In the genomic region with DNA sequence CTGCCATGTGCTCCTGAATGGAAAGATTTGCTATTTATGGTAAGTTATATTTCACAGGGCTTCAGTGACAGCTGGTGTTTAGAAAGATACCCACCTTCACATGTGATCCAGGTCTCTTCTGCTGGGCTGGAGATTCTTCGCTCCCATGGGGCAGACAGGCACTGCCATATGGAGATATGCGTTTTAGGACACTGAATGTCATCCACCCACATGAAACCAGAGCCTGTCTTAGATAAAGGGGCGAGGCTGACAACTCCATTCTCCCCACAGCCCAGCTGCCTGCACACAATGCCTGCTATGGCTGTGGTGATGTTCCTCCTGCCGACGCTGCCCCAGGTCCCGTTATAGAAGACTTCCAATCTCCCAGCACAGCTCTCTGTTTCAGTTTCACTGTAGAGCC, we compare ENCODE assay signal across 1 cellular context.
TF ChIP-seq lines count a peak whose summit lies in the region.

No MANE protein-coding gene starts in this region.

TF ChIP-seq in K562, 482 proteins besides CTCF, POLR2A, EP300 and RAD21 (continued from another document and continues in another):
- TF ChIP-seq CEBPZ (IDR thresholded peaks at IDR 0.05; ENCODE audit: borderline replicate concordance, low read depth, low read length) (no peak), BHLHE40 (IDR thresholded peaks at IDR 0.05; ENCODE audit: low read length) (peak; percentile 10; the same call in 1 of the 2 replicates), ZNF586 (CRISPR knock-in tag; conservative IDR thresholded peaks at IDR 0.05) (no peak), DEAF1 (CRISPR knock-in tag; IDR thresholded peaks at IDR 0.05) (no peak), CBFA2T2 (conservative IDR thresholded peaks at IDR 0.05) (peak; percentile 86), SMARCE1 (IDR thresholded peaks at IDR 0.05) (no peak), TAF9B (IDR thresholded peaks at IDR 0.05; ENCODE audit: partially characterized antibody) (no peak), ZNF764 (CRISPR knock-in tag; IDR thresholded peaks at IDR 0.05; ENCODE audit: low read depth) (no peak), TEAD1 (CRISPR knock-in tag; IDR thresholded peaks at IDR 0.05) (no peak), SOX6 (IDR thresholded peaks at IDR 0.05) (no peak), KAT7 (CRISPR knock-in tag; IDR thresholded peaks at IDR 0.05; ENCODE audit: borderline replicate concordance) (no peak), MTA2 (IDR thresholded peaks at IDR 0.05; ENCODE audit: low read depth) (peak; percentile 14; the same call in 1 of the 2 replicates), TSC22D4 (tag; IDR thresholded peaks at IDR 0.05) (no peak), STAT5A (IDR thresholded peaks at IDR 0.05; ENCODE audit: borderline replicate concordance, low read length) (no peak), DLX4 (CRISPR knock-in tag; IDR thresholded peaks at IDR 0.05) (no peak), MIER1 (IDR thresholded peaks at IDR 0.05; ENCODE audit: low read depth) (no peak), CTBP1 (IDR thresholded peaks at IDR 0.05; ENCODE audit: borderline replicate concordance) (no peak; the same call in 1 of the 2 replicates), RCOR1 (IDR thresholded peaks at IDR 0.05; ENCODE audit: borderline replicate concordance in 1 of 2, low read depth in 2 of 2, low read length in 2 of 2) (peak in 1 of 2 experiments; percentile 25; a peak in 1 of 4 replicates), GABPA (tag; conservative IDR thresholded peaks at IDR 0.05; ENCODE audit: low read depth) (no peak), PPARD (CRISPR knock-in tag; IDR thresholded peaks at IDR 0.05) (no peak), MEF2A (IDR thresholded peaks at IDR 0.05; ENCODE audit: control insufficient read depth, low read depth, low read length) (peak; percentile 78), FOS (IDR thresholded peaks at IDR 0.05; ENCODE audit: extremely low read depth, insufficient read length) (no peak), NBN (IDR thresholded peaks at IDR 0.05; ENCODE audit: low read depth) (no peak), ZNF668 (CRISPR knock-in tag; IDR thresholded peaks at IDR 0.05) (no peak), ZNF174 (CRISPR knock-in tag; IDR thresholded peaks at IDR 0.05) (no peak), PHTF2 (CRISPR knock-in tag; IDR thresholded peaks at IDR 0.05) (no peak), GTF2F1 (IDR thresholded peaks at IDR 0.05; ENCODE audit: low read depth, low read length) (no peak), HBP1 (CRISPR knock-in tag; IDR thresholded peaks at IDR 0.05) (no peak), HDAC2 (IDR thresholded peaks at IDR 0.05) (no peak), DPF2 (IDR thresholded peaks at IDR 0.05) (0 out of 2 replicates have a peak, but pooled peaks have one; percentile 28), ZNF140 (CRISPR knock-in tag; IDR thresholded peaks at IDR 0.05) (no peak), TGIF2 (CRISPR knock-in tag; IDR thresholded peaks at IDR 0.05) (no peak), ZNF282 (CRISPR knock-in tag; IDR thresholded peaks at IDR 0.05) (no peak)
- TF ChIP-seq, protein P1, sequence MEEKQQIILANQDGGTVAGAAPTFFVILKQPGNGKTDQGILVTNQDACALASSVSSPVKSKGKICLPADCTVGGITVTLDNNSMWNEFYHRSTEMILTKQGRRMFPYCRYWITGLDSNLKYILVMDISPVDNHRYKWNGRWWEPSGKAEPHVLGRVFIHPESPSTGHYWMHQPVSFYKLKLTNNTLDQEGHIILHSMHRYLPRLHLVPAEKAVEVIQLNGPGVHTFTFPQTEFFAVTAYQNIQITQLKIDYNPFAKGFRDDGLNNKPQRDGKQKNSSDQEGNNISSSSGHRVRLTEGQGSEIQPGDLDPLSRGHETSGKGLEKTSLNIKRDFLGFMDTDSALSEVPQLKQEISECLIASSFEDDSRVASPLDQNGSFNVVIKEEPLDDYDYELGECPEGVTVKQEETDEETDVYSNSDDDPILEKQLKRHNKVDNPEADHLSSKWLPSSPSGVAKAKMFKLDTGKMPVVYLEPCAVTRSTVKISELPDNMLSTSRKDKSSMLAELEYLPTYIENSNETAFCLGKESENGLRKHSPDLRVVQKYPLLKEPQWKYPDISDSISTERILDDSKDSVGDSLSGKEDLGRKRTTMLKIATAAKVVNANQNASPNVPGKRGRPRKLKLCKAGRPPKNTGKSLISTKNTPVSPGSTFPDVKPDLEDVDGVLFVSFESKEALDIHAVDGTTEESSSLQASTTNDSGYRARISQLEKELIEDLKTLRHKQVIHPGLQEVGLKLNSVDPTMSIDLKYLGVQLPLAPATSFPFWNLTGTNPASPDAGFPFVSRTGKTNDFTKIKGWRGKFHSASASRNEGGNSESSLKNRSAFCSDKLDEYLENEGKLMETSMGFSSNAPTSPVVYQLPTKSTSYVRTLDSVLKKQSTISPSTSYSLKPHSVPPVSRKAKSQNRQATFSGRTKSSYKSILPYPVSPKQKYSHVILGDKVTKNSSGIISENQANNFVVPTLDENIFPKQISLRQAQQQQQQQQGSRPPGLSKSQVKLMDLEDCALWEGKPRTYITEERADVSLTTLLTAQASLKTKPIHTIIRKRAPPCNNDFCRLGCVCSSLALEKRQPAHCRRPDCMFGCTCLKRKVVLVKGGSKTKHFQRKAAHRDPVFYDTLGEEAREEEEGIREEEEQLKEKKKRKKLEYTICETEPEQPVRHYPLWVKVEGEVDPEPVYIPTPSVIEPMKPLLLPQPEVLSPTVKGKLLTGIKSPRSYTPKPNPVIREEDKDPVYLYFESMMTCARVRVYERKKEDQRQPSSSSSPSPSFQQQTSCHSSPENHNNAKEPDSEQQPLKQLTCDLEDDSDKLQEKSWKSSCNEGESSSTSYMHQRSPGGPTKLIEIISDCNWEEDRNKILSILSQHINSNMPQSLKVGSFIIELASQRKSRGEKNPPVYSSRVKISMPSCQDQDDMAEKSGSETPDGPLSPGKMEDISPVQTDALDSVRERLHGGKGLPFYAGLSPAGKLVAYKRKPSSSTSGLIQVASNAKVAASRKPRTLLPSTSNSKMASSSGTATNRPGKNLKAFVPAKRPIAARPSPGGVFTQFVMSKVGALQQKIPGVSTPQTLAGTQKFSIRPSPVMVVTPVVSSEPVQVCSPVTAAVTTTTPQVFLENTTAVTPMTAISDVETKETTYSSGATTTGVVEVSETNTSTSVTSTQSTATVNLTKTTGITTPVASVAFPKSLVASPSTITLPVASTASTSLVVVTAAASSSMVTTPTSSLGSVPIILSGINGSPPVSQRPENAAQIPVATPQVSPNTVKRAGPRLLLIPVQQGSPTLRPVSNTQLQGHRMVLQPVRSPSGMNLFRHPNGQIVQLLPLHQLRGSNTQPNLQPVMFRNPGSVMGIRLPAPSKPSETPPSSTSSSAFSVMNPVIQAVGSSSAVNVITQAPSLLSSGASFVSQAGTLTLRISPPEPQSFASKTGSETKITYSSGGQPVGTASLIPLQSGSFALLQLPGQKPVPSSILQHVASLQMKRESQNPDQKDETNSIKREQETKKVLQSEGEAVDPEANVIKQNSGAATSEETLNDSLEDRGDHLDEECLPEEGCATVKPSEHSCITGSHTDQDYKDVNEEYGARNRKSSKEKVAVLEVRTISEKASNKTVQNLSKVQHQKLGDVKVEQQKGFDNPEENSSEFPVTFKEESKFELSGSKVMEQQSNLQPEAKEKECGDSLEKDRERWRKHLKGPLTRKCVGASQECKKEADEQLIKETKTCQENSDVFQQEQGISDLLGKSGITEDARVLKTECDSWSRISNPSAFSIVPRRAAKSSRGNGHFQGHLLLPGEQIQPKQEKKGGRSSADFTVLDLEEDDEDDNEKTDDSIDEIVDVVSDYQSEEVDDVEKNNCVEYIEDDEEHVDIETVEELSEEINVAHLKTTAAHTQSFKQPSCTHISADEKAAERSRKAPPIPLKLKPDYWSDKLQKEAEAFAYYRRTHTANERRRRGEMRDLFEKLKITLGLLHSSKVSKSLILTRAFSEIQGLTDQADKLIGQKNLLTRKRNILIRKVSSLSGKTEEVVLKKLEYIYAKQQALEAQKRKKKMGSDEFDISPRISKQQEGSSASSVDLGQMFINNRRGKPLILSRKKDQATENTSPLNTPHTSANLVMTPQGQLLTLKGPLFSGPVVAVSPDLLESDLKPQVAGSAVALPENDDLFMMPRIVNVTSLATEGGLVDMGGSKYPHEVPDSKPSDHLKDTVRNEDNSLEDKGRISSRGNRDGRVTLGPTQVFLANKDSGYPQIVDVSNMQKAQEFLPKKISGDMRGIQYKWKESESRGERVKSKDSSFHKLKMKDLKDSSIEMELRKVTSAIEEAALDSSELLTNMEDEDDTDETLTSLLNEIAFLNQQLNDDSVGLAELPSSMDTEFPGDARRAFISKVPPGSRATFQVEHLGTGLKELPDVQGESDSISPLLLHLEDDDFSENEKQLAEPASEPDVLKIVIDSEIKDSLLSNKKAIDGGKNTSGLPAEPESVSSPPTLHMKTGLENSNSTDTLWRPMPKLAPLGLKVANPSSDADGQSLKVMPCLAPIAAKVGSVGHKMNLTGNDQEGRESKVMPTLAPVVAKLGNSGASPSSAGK (IDR thresholded peaks at IDR 0.05) = no peak
- TF ChIP-seq, protein P2, sequence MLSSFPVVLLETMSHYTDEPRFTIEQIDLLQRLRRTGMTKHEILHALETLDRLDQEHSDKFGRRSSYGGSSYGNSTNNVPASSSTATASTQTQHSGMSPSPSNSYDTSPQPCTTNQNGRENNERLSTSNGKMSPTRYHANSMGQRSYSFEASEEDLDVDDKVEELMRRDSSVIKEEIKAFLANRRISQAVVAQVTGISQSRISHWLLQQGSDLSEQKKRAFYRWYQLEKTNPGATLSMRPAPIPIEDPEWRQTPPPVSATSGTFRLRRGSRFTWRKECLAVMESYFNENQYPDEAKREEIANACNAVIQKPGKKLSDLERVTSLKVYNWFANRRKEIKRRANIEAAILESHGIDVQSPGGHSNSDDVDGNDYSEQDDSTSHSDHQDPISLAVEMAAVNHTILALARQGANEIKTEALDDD (IDR thresholded peaks at IDR 0.05) = no peak
- TF ChIP-seq, protein P3, sequence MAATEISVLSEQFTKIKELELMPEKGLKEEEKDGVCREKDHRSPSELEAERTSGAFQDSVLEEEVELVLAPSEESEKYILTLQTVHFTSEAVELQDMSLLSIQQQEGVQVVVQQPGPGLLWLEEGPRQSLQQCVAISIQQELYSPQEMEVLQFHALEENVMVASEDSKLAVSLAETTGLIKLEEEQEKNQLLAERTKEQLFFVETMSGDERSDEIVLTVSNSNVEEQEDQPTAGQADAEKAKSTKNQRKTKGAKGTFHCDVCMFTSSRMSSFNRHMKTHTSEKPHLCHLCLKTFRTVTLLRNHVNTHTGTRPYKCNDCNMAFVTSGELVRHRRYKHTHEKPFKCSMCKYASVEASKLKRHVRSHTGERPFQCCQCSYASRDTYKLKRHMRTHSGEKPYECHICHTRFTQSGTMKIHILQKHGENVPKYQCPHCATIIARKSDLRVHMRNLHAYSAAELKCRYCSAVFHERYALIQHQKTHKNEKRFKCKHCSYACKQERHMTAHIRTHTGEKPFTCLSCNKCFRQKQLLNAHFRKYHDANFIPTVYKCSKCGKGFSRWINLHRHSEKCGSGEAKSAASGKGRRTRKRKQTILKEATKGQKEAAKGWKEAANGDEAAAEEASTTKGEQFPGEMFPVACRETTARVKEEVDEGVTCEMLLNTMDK (IDR thresholded peaks at IDR 0.05; ENCODE audit: borderline replicate concordance, insufficient read depth, low read depth, low read length, poor library complexity, severe bottlenecking) = no peak
- TF ChIP-seq, protein P4, sequence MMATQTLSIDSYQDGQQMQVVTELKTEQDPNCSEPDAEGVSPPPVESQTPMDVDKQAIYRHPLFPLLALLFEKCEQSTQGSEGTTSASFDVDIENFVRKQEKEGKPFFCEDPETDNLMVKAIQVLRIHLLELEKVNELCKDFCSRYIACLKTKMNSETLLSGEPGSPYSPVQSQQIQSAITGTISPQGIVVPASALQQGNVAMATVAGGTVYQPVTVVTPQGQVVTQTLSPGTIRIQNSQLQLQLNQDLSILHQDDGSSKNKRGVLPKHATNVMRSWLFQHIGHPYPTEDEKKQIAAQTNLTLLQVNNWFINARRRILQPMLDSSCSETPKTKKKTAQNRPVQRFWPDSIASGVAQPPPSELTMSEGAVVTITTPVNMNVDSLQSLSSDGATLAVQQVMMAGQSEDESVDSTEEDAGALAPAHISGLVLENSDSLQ (IDR thresholded peaks at IDR 0.05) = no peak
